In the genomic region with DNA sequence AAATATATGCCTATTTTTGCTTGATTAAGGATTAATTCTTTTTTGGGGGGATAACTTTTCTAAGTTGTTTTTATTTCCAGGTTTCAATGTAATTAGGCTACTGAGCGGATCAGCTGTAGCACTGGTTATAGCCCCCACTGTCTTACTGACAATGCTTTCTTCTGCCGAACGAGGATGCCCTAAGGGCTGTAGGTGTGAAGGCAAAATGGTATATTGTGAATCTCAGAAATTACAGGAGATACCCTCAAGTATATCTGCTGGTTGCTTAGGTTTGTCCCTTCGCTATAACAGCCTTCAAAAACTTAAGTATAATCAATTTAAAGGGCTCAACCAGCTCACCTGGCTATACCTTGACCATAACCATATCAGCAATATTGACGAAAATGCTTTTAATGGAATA, we compare ENCODE assay signal across 23 cellular contexts. TPM values are rescaled to one million over a fixed set of nuclear protein-coding genes. Genes with fewer than 3 reads are reported as not detected.
"Had no signal": no experiment of that assay in that cellular context is flagged by ENCODE, and none has a peak within 500 bp of the region (broad histone marks: within the 10 kb centered on the region; RNA-seq: fewer than 3 reads in every experiment).

No MANE protein-coding gene starts in this region.

- H3K4me3 ChIP-seq: lung, prostate gland, skin epidermis, transverse colon, vagina had no signal

- H2AFZ ChIP-seq: hepatocyte had no signal

- H3K36me3 ChIP-seq: prostate gland, transverse colon, vagina had no signal

- H3K27ac ChIP-seq: epithelial cell of prostate, hepatocyte, prostate gland, skin epidermis, transverse colon, vagina had no signal

- DNase-seq: activated CD4-positive, alpha-beta memory T cell treated with anti-CD3 and anti-CD28 coated beads for 36 hours; activated CD4-positive, alpha-beta T cell treated with anti-CD3 and anti-CD28 coated beads for 4 hours; activated CD8-positive, alpha-beta memory T cell treated with anti-CD3 and anti-CD28 coated beads, Interleukin-2, amount 10 ng/mL, durations not matched to agents 7 days and 5 days; activated naive CD4-positive, alpha-beta T cell treated with Interleukin-2 at 50 U/mL for 16 hours; aorta; dermis blood vessel endothelial cell; endodermal cell; foreskin fibroblast; kidney; nephron progenitor cell; right cardiac atrium; SW 1271; transverse colon had no signal

- H3K9me3 ChIP-seq: prostate gland, transverse colon, vagina had no signal

- H3K4me1 ChIP-seq: prostate gland had no signal

- H3K27me3 ChIP-seq: vagina had no signal

- H3K36me3 Mint-ChIP-seq: activated CD4-positive, alpha-beta memory T cell treated with anti-CD3 and anti-CD28 coated beads for 36 hours; activated CD8-positive, alpha-beta memory T cell treated with anti-CD3 and anti-CD28 coated beads, Interleukin-2, amount 10 ng/mL, durations not matched to agents 7 days and 5 days had no signal

- H3K4me3 Mint-ChIP-seq: activated CD4-positive, alpha-beta memory T cell treated with anti-CD3 and anti-CD28 coated beads for 36 hours; activated CD8-positive, alpha-beta memory T cell treated with anti-CD3 and anti-CD28 coated beads, Interleukin-2, amount 10 ng/mL, durations not matched to agents 7 days and 5 days; stimulated activated naive CD8-positive, alpha-beta T cell treated with anti-CD3 and anti-CD28 coated beads, Interleukin-15, Interleukin-2, amounts not matched to agents 100 ng/mL and 50 ng/mL, for 24 hours had no signal

- H3K79me2 ChIP-seq: hepatocyte had no signal

- H3K9me3 Mint-ChIP-seq: activated CD4-positive, alpha-beta memory T cell treated with anti-CD3 and anti-CD28 coated beads for 36 hours; endodermal cell; nephron progenitor cell; stimulated activated naive CD8-positive, alpha-beta T cell treated with anti-CD3 and anti-CD28 coated beads, Interleukin-15, Interleukin-2, amounts not matched to agents 100 ng/mL and 50 ng/mL, for 24 hours had no signal

- H3K27ac Mint-ChIP-seq: activated CD4-positive, alpha-beta memory T cell treated with anti-CD3 and anti-CD28 coated beads for 36 hours; activated CD8-positive, alpha-beta memory T cell treated with anti-CD3 and anti-CD28 coated beads, Interleukin-2, amount 10 ng/mL, durations not matched to agents 7 days and 5 days; endodermal cell; nephron progenitor cell; stimulated activated naive CD8-positive, alpha-beta T cell treated with anti-CD3 and anti-CD28 coated beads, Interleukin-15, Interleukin-2, amounts not matched to agents 100 ng/mL and 50 ng/mL, for 24 hours had no signal

- H3K4me1 Mint-ChIP-seq: activated CD8-positive, alpha-beta memory T cell treated with anti-CD3 and anti-CD28 coated beads, Interleukin-2, amount 10 ng/mL, durations not matched to agents 7 days and 5 days had no signal

RNA-seq across cellular contexts. Expression of a gene that starts 1.0 kb away (rescaled TPM):
- total RNA-seq: activated CD4-positive, alpha-beta memory T cell treated with anti-CD3 and anti-CD28 coated beads for 36 hours; activated CD8-positive, alpha-beta memory T cell treated with anti-CD3 and anti-CD28 coated beads, Interleukin-2, amount 10 ng/mL, durations not matched to agents 7 days and 5 days; dermis blood vessel endothelial cell; endodermal cell; glomerular endothelial cell; left lobe of liver; right cardiac atrium; T-helper 2 cell treated with Interferon-gamma antibody and Interleukin-4, amounts not matched to agents 100 ng/mL and 5 ng/mL, for 36 hours; transverse colon had no signal
- polyA plus RNA-seq: aorta had no signal
